ENCODE assay signal across 8 cellular contexts in genomic region chr6:26957399-26958127, GRCh38.
DNase-seq lines count a peak whose midpoint lies in the region; ATAC-seq and TF ChIP-seq lines count a peak whose summit lies in the region.
"Not testable (repeated sequence)": the region's sequence is repeated elsewhere in the genome, so short reads cannot be mapped to it uniquely, and the experiment has no call there.

No MANE protein-coding gene starts in this region.

- CTCF ChIA-PET in activated B cell treated with CpG ODN at 0.5 μM for 24 hours (lab: Charles Lee), result not testable (repeated sequence)
- CTCF ChIA-PET in naive thymus-derived CD4-positive, alpha-beta T cell (lab: Charles Lee), result interaction anchor here (0.6 kb wide), 2 partner anchors 353 to 410 kb away, joined by 3 read pairs; no protein-coding TSS in a partner anchor

- peak overlapping the region in 2 of 3 donors; percentile 66 to 85 for H3K4me3 ChIP-seq in breast epithelium
- H3K4me3 ChIP-seq in naive thymus-derived CD4-positive, alpha-beta T cell (ENCODE audit: low read length), result peak overlapping the region; percentile 46

- H3K27me3 Mint-ChIP-seq in CD14-positive monocyte (ENCODE audit: low read depth in 3 of 3); activated B cell treated with CpG ODN at 0.5 μM for 24 hours; glutamatergic neuron (ENCODE audit: unreplicated experiment); naive thymus-derived CD4-positive, alpha-beta T cell; stimulated activated memory B cell treated with anti-CD40 and anti-IgM and Interleukin-4, amounts not matched to agents 10 μg/mL and 1 μg/mL and 100 μg/mL, for 72 hours: not testable (repeated sequence)

- intact Hi-C loops in CD14-positive monocyte (cut with micrococcal nuclease); breast epithelium (cut with DNase I; ENCODE audit: low total_unique reads): not testable (repeated sequence)
- intact Hi-C loops in activated B cell treated with CpG ODN at 0.5 μM for 24 hours (cut with micrococcal nuclease), result loop anchor here (10.0 kb wide), 1 partner anchor 937 kb away; a partner anchor contains a TSS
- intact Hi-C loops in naive thymus-derived CD4-positive, alpha-beta T cell (cut with micrococcal nuclease), result loop anchor here in 1 of 2 donors (5.0 kb wide), 1 partner anchor 175 kb away; a partner anchor contains a TSS

- H3K4me1 Mint-ChIP-seq in CD14-positive monocyte; activated B cell treated with CpG ODN at 0.5 μM for 24 hours; glutamatergic neuron (ENCODE audit: low read depth, unreplicated experiment); stimulated activated memory B cell treated with anti-CD40 and anti-IgM and Interleukin-4, amounts not matched to agents 10 μg/mL and 1 μg/mL and 100 μg/mL, for 72 hours: not testable (repeated sequence)
- peaks cover 0 to 19% (median 14%) of the 10 kb centered on the region in 7 donors for H3K4me1 Mint-ChIP-seq in naive thymus-derived CD4-positive, alpha-beta T cell

- H3K36me3 Mint-ChIP-seq in CD14-positive monocyte; activated B cell treated with CpG ODN at 0.5 μM for 24 hours (ENCODE audit: low read depth); glutamatergic neuron (ENCODE audit: unreplicated experiment); naive thymus-derived CD4-positive, alpha-beta T cell; stimulated activated memory B cell treated with anti-CD40 and anti-IgM and Interleukin-4, amounts not matched to agents 10 μg/mL and 1 μg/mL and 100 μg/mL, for 72 hours: not testable (repeated sequence)

- not testable (repeated sequence) for ATAC-seq in activated B cell treated with CpG ODN at 0.5 μM for 24 hours (ENCODE audit: low read depth); naive thymus-derived CD4-positive, alpha-beta T cell; stimulated activated memory B cell treated with anti-CD40 and anti-IgM and Interleukin-4, amounts not matched to agents 10 μg/mL and 1 μg/mL and 100 μg/mL, for 72 hours

- not testable (repeated sequence) for H3K9me3 ChIP-seq in breast epithelium; naive thymus-derived CD4-positive, alpha-beta T cell (ENCODE audit: control insufficient read depth in 2 of 3, low read length in 3 of 3)

- H3K4me3 Mint-ChIP-seq in CD14-positive monocyte (peak overlapping the region; percentile 15 to 74), activated B cell treated with CpG ODN at 0.5 μM for 24 hours (peak overlapping the region; percentile 63), glutamatergic neuron (ENCODE audit: unreplicated experiment) (peak overlapping the region; percentile 74)
- H3K4me3 Mint-ChIP-seq in naive thymus-derived CD4-positive, alpha-beta T cell, result peak overlapping the region; percentile 61 to 88 (median 80)
- H3K4me3 Mint-ChIP-seq in stimulated activated memory B cell treated with anti-CD40 and anti-IgM and Interleukin-4, amounts not matched to agents 10 μg/mL and 1 μg/mL and 100 μg/mL, for 72 hours, result peak overlapping the region; percentile 89

- not testable (repeated sequence) for H3K27ac Mint-ChIP-seq in CD14-positive monocyte
- peak overlapping the region; percentile 24 for H3K27ac Mint-ChIP-seq in activated B cell treated with CpG ODN at 0.5 μM for 24 hours
- H3K27ac Mint-ChIP-seq in glutamatergic neuron (ENCODE audit: unreplicated experiment), result peak overlapping the region; percentile 33
- H3K27ac Mint-ChIP-seq in naive thymus-derived CD4-positive, alpha-beta T cell, result peak overlapping the region; percentile 17 to 83 (median 53)
- H3K27ac Mint-ChIP-seq in stimulated activated memory B cell treated with anti-CD40 and anti-IgM and Interleukin-4, amounts not matched to agents 10 μg/mL and 1 μg/mL and 100 μg/mL, for 72 hours, result peak overlapping the region; percentile 79

- H3K4me1 ChIP-seq in breast epithelium; naive thymus-derived CD4-positive, alpha-beta T cell (ENCODE audit: control insufficient read depth in 2 of 2, insufficient read depth in 2 of 2, low read length in 2 of 2): not testable (repeated sequence)

- H3K27ac ChIP-seq in breast epithelium, result peak overlapping the region; percentile 92 to 96
- H3K27ac ChIP-seq in naive thymus-derived CD4-positive, alpha-beta T cell (ENCODE audit: low read depth, low read length), result not testable (repeated sequence)

- peaks cover 2 to 12% (median 3%) of the 10 kb centered on the region in 7 donors for H3K9me3 Mint-ChIP-seq in CD14-positive monocyte
- H3K9me3 Mint-ChIP-seq in activated B cell treated with CpG ODN at 0.5 μM for 24 hours; glutamatergic neuron (ENCODE audit: unreplicated experiment); naive thymus-derived CD4-positive, alpha-beta T cell; stimulated activated memory B cell treated with anti-CD40 and anti-IgM and Interleukin-4, amounts not matched to agents 10 μg/mL and 1 μg/mL and 100 μg/mL, for 72 hours: not testable (repeated sequence)

- H3K36me3 ChIP-seq in breast epithelium; naive thymus-derived CD4-positive, alpha-beta T cell (ENCODE audit: control insufficient read depth in 2 of 3, insufficient read depth in 3 of 3, low read length in 3 of 3): not testable (repeated sequence)

- TF ChIP-seq CTCF in CD14-positive monocyte (IDR thresholded peaks at IDR 0.05); activated B cell treated with CpG ODN at 0.5 μM for 24 hours (IDR thresholded peaks at IDR 0.05); breast epithelium (IDR thresholded peaks at IDR 0.05); glutamatergic neuron (IDR thresholded peaks at IDR 0.05; ENCODE audit: partially characterized antibody, unreplicated experiment): not testable (repeated sequence)

- not testable (repeated sequence) for TF ChIP-seq POLR2A in breast epithelium (IDR thresholded peaks at IDR 0.05)

- POLR2A ChIA-PET in activated B cell treated with CpG ODN at 0.5 μM for 24 hours (lab: Charles Lee); naive thymus-derived CD4-positive, alpha-beta T cell (lab: Charles Lee): not testable (repeated sequence)

- not testable (repeated sequence) for DNase-seq in CD14-positive monocyte (ENCODE audit: low spot score); activated B cell treated with CpG ODN at 0.5 μM for 24 hours; breast epithelium (ENCODE audit: low spot score in 2 of 2); glutamatergic neuron; naive thymus-derived CD4-positive, alpha-beta T cell
- DNase-seq in HT1080 (ENCODE audit: low read depth) (peak; percentile 2), NCI-H510A treated with DMSO at 0.1 percent for 48 hours (lab: John Stamatoyannopoulos, UW) (peak; percentile 34)

- not testable (repeated sequence) for H3K27me3 ChIP-seq in breast epithelium; naive thymus-derived CD4-positive, alpha-beta T cell (ENCODE audit: control insufficient read depth in 2 of 2, insufficient read depth in 2 of 2, low read length in 2 of 2)
